11 cellular contexts compared by ENCODE assay signal in the genomic region with DNA sequence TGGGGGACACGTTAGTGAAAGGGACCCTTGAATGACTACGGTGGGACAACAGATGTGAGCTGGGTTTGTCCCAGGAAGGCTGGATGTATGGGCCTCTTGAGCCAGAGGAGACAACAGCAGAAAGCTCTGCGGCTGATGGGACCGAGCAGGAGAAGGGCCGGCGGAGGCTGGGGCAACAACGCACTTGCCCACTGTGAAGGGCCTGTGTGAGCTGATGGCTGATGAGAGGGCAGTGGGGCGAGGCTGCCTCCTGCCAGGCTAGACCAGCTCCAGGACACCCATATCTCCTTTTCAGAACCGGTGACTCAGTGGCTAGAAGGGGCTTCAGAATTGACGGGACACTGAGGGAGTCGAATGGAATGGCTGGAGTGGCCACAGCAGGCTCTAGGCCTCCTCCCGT.
DNase-seq lines count a peak whose midpoint lies in the region; ATAC-seq and TF ChIP-seq lines count a peak whose summit lies in the region.
"Had no signal": no experiment of that assay in that cellular context is flagged by ENCODE, and none has a peak within 500 bp of the region (broad histone marks: within the 10 kb centered on the region; RNA-seq: fewer than 3 reads in every experiment).

No MANE protein-coding gene starts in this region.

- peaks cover 88% of the 10 kb centered on the region for H3K79me2 ChIP-seq in SK-N-SH (ENCODE audit: insufficient read depth)

- no peak for TF ChIP-seq CTCF in SK-N-SH (IDR thresholded peaks at IDR 0.05)

- no peaks in the 10 kb centered on the region for H3K27me3 Mint-ChIP-seq in activated CD4-positive, alpha-beta memory T cell treated with anti-CD3 and anti-CD28 coated beads for 36 hours
- peaks cover 0 to 1% (median 0%) of the 10 kb centered on the region in 3 donors for H3K27me3 Mint-ChIP-seq in immature natural killer cell (ENCODE audit: low read depth in 3 of 3)
- H3K27me3 Mint-ChIP-seq: natural killer cell treated with Interleukin-12 subunit alpha and Interleukin-12 subunit beta and Interleukin-15 and Interleukin-18, amount 100 ng/mL, for 72 hours had no signal

- peaks cover 60 to 85% of the 10 kb centered on the region in 2 experiments for H3K4me1 ChIP-seq in SK-N-SH (ENCODE audit: control insufficient read depth in 1 of 2, insufficient read depth in 2 of 2, low read depth in 1 of 2, low read length in 1 of 2)

- peak overlapping the region; percentile 75 for H3K4me3 Mint-ChIP-seq in activated CD4-positive, alpha-beta memory T cell treated with anti-CD3 and anti-CD28 coated beads for 36 hours
- peak overlapping the region in 4 of 5 donors; percentile 2 to 62 (median 26) for H3K4me3 Mint-ChIP-seq in immature natural killer cell
- peak overlapping the region; percentile 87 for H3K4me3 Mint-ChIP-seq in stimulated activated effector memory CD8-positive, alpha-beta T cell treated with anti-CD3 and anti-CD28 coated beads, Interleukin-12 subunit alpha, Interleukin-12 subunit beta, amount 100 ng/mL, for 72 hours

- H3K9me3 Mint-ChIP-seq in activated CD4-positive, alpha-beta memory T cell treated with anti-CD3 and anti-CD28 coated beads for 36 hours = no peaks in the 10 kb centered on the region
- H3K9me3 Mint-ChIP-seq in immature natural killer cell = no peaks in the 10 kb centered on the region
- no peaks in the 10 kb centered on the region for H3K9me3 Mint-ChIP-seq in stimulated activated effector memory CD8-positive, alpha-beta T cell treated with anti-CD3 and anti-CD28 coated beads, Interleukin-12 subunit alpha, Interleukin-12 subunit beta, amount 100 ng/mL, for 72 hours
- H3K9me3 Mint-ChIP-seq: natural killer cell treated with Interleukin-12 subunit alpha and Interleukin-12 subunit beta and Interleukin-15 and Interleukin-18, amount 100 ng/mL, for 72 hours had no signal

- WGBS in SK-N-SH (ENCODE audit: low lambda C conversion rate) = 95% methylated on average over 12 of the region's 12 CpGs

- CTCF ChIA-PET in SK-N-SH (lab: Yijun Ruan, JAX) = interaction anchor here (2.9 to 8.9 kb wide), 5 partner anchors 9 to 104 kb away, joined by 14 to 82 read pairs (median 20); no protein-coding TSS in a partner anchor
- CTCF ChIA-PET in activated CD4-positive, alpha-beta memory T cell treated with anti-CD3 and anti-CD28 coated beads for 36 hours (lab: Charles Lee) = interaction anchor here (0.7 to 6.5 kb wide), 7 partner anchors 9 to 59 kb away, joined by 3 to 77 read pairs (median 6); no protein-coding TSS in a partner anchor

- intact Hi-C loops in activated CD4-positive, alpha-beta memory T cell treated with anti-CD3 and anti-CD28 coated beads for 36 hours (cut with micrococcal nuclease) = loop anchor here (1.0 to 2.0 kb wide), 2 partner anchors 9 to 14 kb away; no protein-coding TSS in a partner anchor

- no peaks in the 10 kb centered on the region for H3K27me3 ChIP-seq in SK-N-SH (ENCODE audit: insufficient read depth)

- H3K36me3 ChIP-seq in SK-N-SH (replicated peaks in 1 of 2; ENCODE audit: control insufficient read depth in 1 of 2, insufficient read depth in 2 of 2, low read length in 1 of 2) = no peaks in the 10 kb centered on the region

- H3F3A ChIP-seq in SK-N-SH (replicated peaks; ENCODE audit: insufficient read depth) = peaks cover 15% of the 10 kb centered on the region

- no peaks in the 10 kb centered on the region for H3K9me3 ChIP-seq in SK-N-SH

- DNase-seq in SK-N-SH (no peak), immature natural killer cell (no peak), NCI-H1092 treated with DMSO at 0.1 percent for 48 hours (lab: John Stamatoyannopoulos, UW) (no peak), CD1c-positive myeloid dendritic cell (ENCODE audit: extremely low spot score) (no peak), DMS 273 (lab: John Stamatoyannopoulos, UW; ENCODE audit: unreplicated experiment) (no peak)
- no peak for DNase-seq in activated CD4-positive, alpha-beta memory T cell treated with anti-CD3 and anti-CD28 coated beads for 36 hours
- DNase-seq in stimulated activated effector memory CD8-positive, alpha-beta T cell treated with anti-CD3 and anti-CD28 coated beads, Interleukin-12 subunit alpha, Interleukin-12 subunit beta, amount 100 ng/mL, for 72 hours (ENCODE audit: low spot score in 2 of 2) = no peak
- DNase-seq: foreskin fibroblast had no signal

- ATAC-seq in SK-N-SH treated with all-trans-retinoic acid at 6 μM for 48 hours = no peak
- ATAC-seq in stimulated activated effector memory CD8-positive, alpha-beta T cell treated with anti-CD3 and anti-CD28 coated beads, Interleukin-12 subunit alpha, Interleukin-12 subunit beta, amount 100 ng/mL, for 72 hours = no peak
- ATAC-seq: natural killer cell treated with Interleukin-12 subunit alpha and Interleukin-12 subunit beta and Interleukin-15 and Interleukin-18, amount 100 ng/mL, for 72 hours had no signal

- peaks cover 72% of the 10 kb centered on the region for H3K4me1 Mint-ChIP-seq in activated CD4-positive, alpha-beta memory T cell treated with anti-CD3 and anti-CD28 coated beads for 36 hours (ENCODE audit: low read depth)
- H3K4me1 Mint-ChIP-seq in immature natural killer cell = peaks cover 79 to 82% of the 10 kb centered on the region in 2 donors
- H3K4me1 Mint-ChIP-seq in stimulated activated effector memory CD8-positive, alpha-beta T cell treated with anti-CD3 and anti-CD28 coated beads, Interleukin-12 subunit alpha, Interleukin-12 subunit beta, amount 100 ng/mL, for 72 hours = peaks cover 73% of the 10 kb centered on the region

- H3K36me3 Mint-ChIP-seq in activated CD4-positive, alpha-beta memory T cell treated with anti-CD3 and anti-CD28 coated beads for 36 hours = no peaks in the 10 kb centered on the region
- H3K36me3 Mint-ChIP-seq in immature natural killer cell = no peaks in the 10 kb centered on the region
- peaks cover 26% of the 10 kb centered on the region for H3K36me3 Mint-ChIP-seq in stimulated activated effector memory CD8-positive, alpha-beta T cell treated with anti-CD3 and anti-CD28 coated beads, Interleukin-12 subunit alpha, Interleukin-12 subunit beta, amount 100 ng/mL, for 72 hours
- H3K36me3 Mint-ChIP-seq: natural killer cell treated with Interleukin-12 subunit alpha and Interleukin-12 subunit beta and Interleukin-15 and Interleukin-18, amount 100 ng/mL, for 72 hours had no signal

- no peaks in the 10 kb centered on the region for H3K9me2 ChIP-seq in SK-N-SH

- no peak overlapping the region for H3K9ac ChIP-seq in SK-N-SH

- TF ChIP-seq EP300 in SK-N-SH (IDR thresholded peaks at IDR 0.05; ENCODE audit: borderline replicate concordance in 1 of 2, low read depth in 1 of 2, low read length in 1 of 2) = no peak

- no peak overlapping the region for H3K4me3 ChIP-seq in SK-N-SH (ENCODE audit: low read depth in 2 of 2, low read length in 1 of 2)

- peak overlapping the region; percentile 70; the same call in 1 of the 2 replicates for H3K4me2 ChIP-seq in SK-N-SH

- TF ChIP-seq RAD21 in SK-N-SH (IDR thresholded peaks at IDR 0.05; ENCODE audit: low read length) = no peak

- peak overlapping the region; percentile 88 for H3K27ac Mint-ChIP-seq in activated CD4-positive, alpha-beta memory T cell treated with anti-CD3 and anti-CD28 coated beads for 36 hours
- peak overlapping the region in 5 of 6 donors; percentile 40 to 76 (median 59) for H3K27ac Mint-ChIP-seq in immature natural killer cell
- H3K27ac Mint-ChIP-seq in stimulated activated effector memory CD8-positive, alpha-beta T cell treated with anti-CD3 and anti-CD28 coated beads, Interleukin-12 subunit alpha, Interleukin-12 subunit beta, amount 100 ng/mL, for 72 hours = peak overlapping the region; percentile 90

- H2AFZ ChIP-seq in SK-N-SH (ENCODE audit: low read depth) = no peak overlapping the region

- peak overlapping the region; percentile 73 to 83; a peak in 2 of 4 replicates for H3K27ac ChIP-seq in SK-N-SH (ENCODE audit: low read depth in 2 of 2, low read length in 1 of 2)
- H3K27ac ChIP-seq: 22Rv1 had no signal

- POLR2A ChIA-PET in SK-N-SH (lab: Yijun Ruan, JAX) = interaction anchor here (1.0 to 4.3 kb wide), 4 partner anchors 10 to 39 kb away, joined by 3 to 44 read pairs (median 3); no protein-coding TSS in a partner anchor
- POLR2A ChIA-PET in activated CD4-positive, alpha-beta memory T cell treated with anti-CD3 and anti-CD28 coated beads for 36 hours (lab: Charles Lee) = interaction anchor here (0.7 to 3.0 kb wide), 6 partner anchors 10 to 569 kb away, joined by 3 to 28 read pairs (median 4); no protein-coding TSS in a partner anchor

- H4K20me1 ChIP-seq in SK-N-SH (ENCODE audit: insufficient read depth) = peaks cover 5% of the 10 kb centered on the region; the same call in 1 of the 2 replicates

TF ChIP-seq in SK-N-SH, 30 proteins besides CTCF, POLR2A, EP300 and RAD21 (continues in another document):
- TF ChIP-seq SIN3A (IDR thresholded peaks at IDR 0.05; ENCODE audit: borderline replicate concordance, low read depth, low read length) (no peak), RFX5 (IDR thresholded peaks at IDR 0.05; ENCODE audit: low read length) (no peak), RXRA (IDR thresholded peaks at IDR 0.05; ENCODE audit: borderline replicate concordance, low read depth) (no peak), FOSL2 (IDR thresholded peaks at IDR 0.05; ENCODE audit: borderline replicate concordance, low read depth) (no peak)
- TF ChIP-seq, protein P1, sequence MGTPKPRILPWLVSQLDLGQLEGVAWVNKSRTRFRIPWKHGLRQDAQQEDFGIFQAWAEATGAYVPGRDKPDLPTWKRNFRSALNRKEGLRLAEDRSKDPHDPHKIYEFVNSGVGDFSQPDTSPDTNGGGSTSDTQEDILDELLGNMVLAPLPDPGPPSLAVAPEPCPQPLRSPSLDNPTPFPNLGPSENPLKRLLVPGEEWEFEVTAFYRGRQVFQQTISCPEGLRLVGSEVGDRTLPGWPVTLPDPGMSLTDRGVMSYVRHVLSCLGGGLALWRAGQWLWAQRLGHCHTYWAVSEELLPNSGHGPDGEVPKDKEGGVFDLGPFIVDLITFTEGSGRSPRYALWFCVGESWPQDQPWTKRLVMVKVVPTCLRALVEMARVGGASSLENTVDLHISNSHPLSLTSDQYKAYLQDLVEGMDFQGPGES (IDR thresholded peaks at IDR 0.05; ENCODE audit: low read depth, low read length) = no peak

TF ChIP-seq in SK-N-SH treated with all-trans-retinoic acid at 6 μM for 48 hours, 23 proteins besides CTCF, POLR2A, EP300 and RAD21 (continues in another document):
- TF ChIP-seq TCF4 (CRISPR knock-in tag; IDR thresholded peaks at IDR 0.05; ENCODE audit: borderline replicate concordance) (no peak), BACH2 (CRISPR knock-in tag; IDR thresholded peaks at IDR 0.05; ENCODE audit: borderline replicate concordance) (no peak), ZNF8 (CRISPR knock-in tag; IDR thresholded peaks at IDR 0.05) (no peak)

Comparison
In these comparisons a context has a peak if more than half of its experiments do, and no peak if none do; other contexts are left out.
1. H3K4me3 Mint-ChIP-seq: peak in every context shown above with its lines; median percentile 87 in stimulated activated effector memory CD8-positive, alpha-beta T cell treated with anti-CD3 and anti-CD28 coated beads, Interleukin-12 subunit alpha, Interleukin-12 subunit beta, amount 100 ng/mL, for 72 hours; 75 in activated CD4-positive, alpha-beta memory T cell treated with anti-CD3 and anti-CD28 coated beads for 36 hours; 26 in immature natural killer cell.